21 cellular contexts compared by ENCODE assay signal in genomic region chr20:2300002-2300401, GRCh38. TPM values are rescaled to one million over a fixed set of nuclear protein-coding genes. Genes with fewer than 3 reads are reported as not detected.
DNase-seq lines count a peak whose midpoint lies in the region; ATAC-seq, FAIRE-seq and TF ChIP-seq lines count a peak whose summit lies in the region.
"Had no signal": no experiment of that assay in that cellular context is flagged by ENCODE, and none has a peak within 500 bp of the region (broad histone marks: within the 10 kb centered on the region; RNA-seq: fewer than 3 reads in every experiment).

No MANE protein-coding gene starts in this region.

- ATAC-seq in body of pancreas (no peak), naive B cell (ENCODE audit: low read depth in 2 of 2) (no peak)
- ATAC-seq: CD8-positive, alpha-beta T cell; Panc1 had no signal

- H3K4me1 ChIP-seq in body of pancreas: peaks cover 66% of the 10 kb centered on the region
- H3K4me1 ChIP-seq in kidney (ENCODE audit: control insufficient read depth in 1 of 2, insufficient read depth in 1 of 2, low read depth in 1 of 2, low read length in 2 of 2): peaks cover 0 to 2% of the 10 kb centered on the region in 2 donors
- H3K4me1 ChIP-seq: HAP-1 had no signal

- H3K27me3 Mint-ChIP-seq in CD14-positive monocyte (ENCODE audit: low read depth in 3 of 3) (peaks cover 0 to 4% (median 3%) of the 10 kb centered on the region in 3 donors), naive B cell (peaks cover 2 to 9% (median 2%) of the 10 kb centered on the region in 3 donors)

- H3K36me3 ChIP-seq in body of pancreas (replicated peaks in 1 of 2; ENCODE audit: insufficient read depth in 1 of 2, low read depth in 2 of 2) (no peaks in the 10 kb centered on the region), kidney (ENCODE audit: control insufficient read depth in 1 of 2, insufficient read depth in 2 of 2, low read length in 2 of 2) (no peaks in the 10 kb centered on the region)
- H3K36me3 ChIP-seq: HAP-1, SJSA1 had no signal

- H3K27me3 ChIP-seq in body of pancreas: no peaks in the 10 kb centered on the region
- H3K27me3 ChIP-seq: SJSA1 had no signal

- no peak for FAIRE-seq in kidney (lab: Jason Lieb, UNC)
- FAIRE-seq: D721Med, GM12892, GM18507 had no signal

- no peak overlapping the region for H3K4me3 Mint-ChIP-seq in CD14-positive monocyte
- H3K4me3 Mint-ChIP-seq in naive B cell: peak overlapping the region in 1 of 8 donors; percentile 10
- H3K4me3 Mint-ChIP-seq: CD8-positive, alpha-beta T cell had no signal

- no peak overlapping the region for H3K9ac ChIP-seq in kidney (ENCODE audit: low read length in 2 of 2)
- H3K9ac ChIP-seq: GM23248 had no signal

- H3K4me3 ChIP-seq in body of pancreas: no peak overlapping the region
- H3K4me3 ChIP-seq in kidney (ENCODE audit: low read length in 2 of 2): no peak overlapping the region
- H3K4me3 ChIP-seq: GM23248, HAP-1, SJSA1 had no signal

- DNase-seq in CD14-positive monocyte (ENCODE audit: low spot score) (no peak), body of pancreas (no peak), naive B cell (no peak), NOMO-1 treated with dmso at 0.1 percent for 144 hours (lab: John Stamatoyannopoulos, UW; ENCODE audit: unreplicated experiment) (no peak), DMS153 (lab: John Stamatoyannopoulos, UW) (no peak), kidney (no peak)
- no peak for DNase-seq in stimulated activated CD8-positive, alpha-beta memory T cell treated with anti-CD3 and anti-CD28 coated beads, Interleukin-4, amount 100 ng/mL, for 48 hours
- DNase-seq: CD8-positive, alpha-beta T cell; DMS79; KG1; NCI-H187 treated with DMSO at 0.1 percent for 48 hours; NCI-H345; NCI-H524 treated with DMSO at 0.1 percent for 48 hours had no signal

- H3K9me3 ChIP-seq in body of pancreas (no peaks in the 10 kb centered on the region), kidney (ENCODE audit: control insufficient read depth in 1 of 2, low read length in 2 of 2) (no peaks in the 10 kb centered on the region)
- H3K9me3 ChIP-seq: HAP-1, SJSA1 had no signal

- H3K4me1 Mint-ChIP-seq in CD14-positive monocyte (peaks cover 60% of the 10 kb centered on the region), naive B cell (peaks cover 5 to 33% (median 26%) of the 10 kb centered on the region in 3 donors)

- H3K27ac Mint-ChIP-seq in CD14-positive monocyte (peak overlapping the region; percentile 96 to 99 (median 98)), naive B cell (peak overlapping the region in 5 of 6 donors; percentile 84 to 95 (median 91))
- H3K27ac Mint-ChIP-seq: CD8-positive, alpha-beta T cell had no signal

- H3K27ac ChIP-seq in body of pancreas: peak overlapping the region in 3 of 4 donors; percentile 58 to 86 (median 79)
- peak overlapping the region in 1 of 2 donors; percentile 7 for H3K27ac ChIP-seq in kidney (ENCODE audit: low read depth in 2 of 2, low read length in 2 of 2)
- H3K27ac ChIP-seq: GM23248, SJSA1 had no signal

- TF ChIP-seq CTCF in CD14-positive monocyte (IDR thresholded peaks at IDR 0.05) (no peak), body of pancreas (IDR thresholded peaks at IDR 0.05) (no peak), kidney (IDR thresholded peaks at IDR 0.05; ENCODE audit: borderline replicate concordance, extremely low read depth, insufficient read depth) (no peak)

- intact Hi-C loops in CD14-positive monocyte (cut with micrococcal nuclease) (loop anchor here in 1 of 2 donors (2.0 to 5.0 kb wide), 2 partner anchors 47 to 81 kb away; no protein-coding TSS in a partner anchor), body of pancreas (cut with DNase I) (no loop called here), kidney (cut with DNase I) (no loop called here)

- no peak for TF ChIP-seq POLR2A in body of pancreas (IDR thresholded peaks at IDR 0.05)

- H3K36me3 Mint-ChIP-seq in CD14-positive monocyte (peaks cover 2 to 5% of the 10 kb centered on the region in 2 donors), naive B cell (no peaks in the 10 kb centered on the region)
- H3K36me3 Mint-ChIP-seq: CD8-positive, alpha-beta T cell had no signal

- H3K9me3 Mint-ChIP-seq in CD14-positive monocyte (peaks cover 0 to 5% (median 0%) of the 10 kb centered on the region in 7 donors), naive B cell (peaks cover 0 to 1% (median 0%) of the 10 kb centered on the region in 7 donors)
- H3K9me3 Mint-ChIP-seq: CD8-positive, alpha-beta T cell had no signal

RNA-seq across cellular contexts. Expression of gene TGM3, which starts 4.2 kb away (rescaled TPM):
- not detected for polyA plus RNA-seq in CD14-positive monocyte
- total RNA-seq in body of pancreas: under 1 TPM in 1 of 2 donors, not detected in 1; 0.26 TPM
- polyA plus RNA-seq in naive B cell (ENCODE audit: low read depth in 6 of 6): not detected
- 0.13 TPM for total RNA-seq in kidney
- polyA plus RNA-seq in kidney (ENCODE audit: insufficient read depth, low read depth, low replicate concordance): not detected
- total RNA-seq: CD8-positive, alpha-beta T cell had no signal
- polyA plus RNA-seq: AG04450 had no signal
